ENCODE assay signal across 19 cellular contexts in genomic region chr6:1377526-1378223, GRCh38. TPM values are rescaled to one million over a fixed set of nuclear protein-coding genes. Genes with fewer than 3 reads are reported as not detected.
DNase-seq lines count a peak whose midpoint lies in the region; ATAC-seq and TF ChIP-seq lines count a peak whose summit lies in the region.
"Had no signal": no experiment of that assay in that cellular context is flagged by ENCODE, and none has a peak within 500 bp of the region (broad histone marks: within the 10 kb centered on the region; RNA-seq: fewer than 3 reads in every experiment).

No MANE protein-coding gene starts in this region.

- TF ChIP-seq CTCF in Caco-2 (IDR thresholded peaks at IDR 0.05; ENCODE audit: insufficient read depth in 1 of 2, low read depth in 1 of 2, low read length in 1 of 2, severe bottlenecking in 1 of 2, unreplicated experiment in 1 of 2) (no peak), H9 (conservative IDR thresholded peaks at IDR 0.05) (no peak), glutamatergic neuron (IDR thresholded peaks at IDR 0.05; ENCODE audit: partially characterized antibody, unreplicated experiment) (no peak)

- H2BK5ac ChIP-seq in H9 (ENCODE audit: insufficient read length, low read length): no peak overlapping the region
- H2BK5ac ChIP-seq in trophoblast cell (ENCODE audit: low read depth, low read length, poor library complexity): no peak overlapping the region

- WGBS in H9 (ENCODE audit: extremely low coverage, insufficient read length, low lambda C conversion rate): 100% methylated on average over 2 of the region's 21 CpGs
- WGBS in trophoblast cell (ENCODE audit: extremely low coverage, insufficient coverage, insufficient read length): 100% methylated on average over 2 of the region's 21 CpGs

- H3K14ac ChIP-seq in H9 (ENCODE audit: insufficient read depth, low read length): no peak overlapping the region
- H3K14ac ChIP-seq in trophoblast cell (ENCODE audit: low read length): no peak overlapping the region

- H3K4me3 ChIP-seq in Caco-2 (ENCODE audit: low read depth, low read length) (peak overlapping the region; percentile 22; the same call in 1 of the 2 replicates), trophoblast cell (ENCODE audit: low read depth, low read length) (no peak overlapping the region)
- H3K4me3 ChIP-seq: BLaER1, colonic mucosa, right atrium auricular region, SJCRH30 had no signal

- no peak overlapping the region for H3K56ac ChIP-seq in H9 (ENCODE audit: insufficient read length, low read depth, low read length)

- H3K23ac ChIP-seq in H9 (ENCODE audit: insufficient read length, low read depth, low read length): no peak overlapping the region
- H3K23ac ChIP-seq in trophoblast cell (ENCODE audit: low read length): no peak overlapping the region

- H2BK20ac ChIP-seq in H9 (ENCODE audit: low read depth, low read length, poor library complexity, severe bottlenecking): no peak overlapping the region

- H3K27me3 ChIP-seq in Caco-2 (replicated peaks; ENCODE audit: control insufficient read depth, insufficient read depth, low read length): peaks cover 7% of the 10 kb centered on the region
- H3K27me3 ChIP-seq in H9 (ENCODE audit: insufficient read depth, low read length): peaks cover 61% of the 10 kb centered on the region
- peaks cover 56% of the 10 kb centered on the region for H3K27me3 ChIP-seq in trophoblast cell (ENCODE audit: insufficient read depth, low read length)
- H3K27me3 ChIP-seq: SJCRH30 had no signal

- H4K5ac ChIP-seq in H9 (ENCODE audit: insufficient read length, low read depth, low read length): no peak overlapping the region

- no peak overlapping the region for H3K18ac ChIP-seq in H9 (ENCODE audit: insufficient read length, low read depth, low read length)
- no peak overlapping the region for H3K18ac ChIP-seq in trophoblast cell (ENCODE audit: low read length)

- peak overlapping the region; percentile 50 for H3K4me3 Mint-ChIP-seq in Caco-2 (ENCODE audit: unreplicated experiment)
- H3K4me3 Mint-ChIP-seq in H9: peak overlapping the region in 1 of 2 experiments; percentile 32; a peak in 1 of 5 replicates
- peak overlapping the region; percentile 40 for H3K4me3 Mint-ChIP-seq in glutamatergic neuron (ENCODE audit: unreplicated experiment)

- DNase-seq in Caco-2 (no peak), H9 (no peak), glutamatergic neuron (no peak), trophoblast cell (no peak)
- DNase-seq: activated CD4-positive, alpha-beta T cell treated with anti-CD3 and anti-CD28 coated beads, Interleukin-2, amount 50 U/mL, for 4 hours; activated effector memory CD4-positive, alpha-beta T cell treated with Interleukin-2 at 50 U/mL for 16 hours; colonic mucosa; heart right ventricle; left colon; NCI-H1694; NCI-H446 treated with DMSO at 0.1 percent for 48 hours; SJCRH30; stimulated activated CD4-positive, alpha-beta T cell treated with anti-CD3 and anti-CD28 coated beads, Interleukin-1b, Interleukin-23, amount 100 ng/mL, for 48 hours had no signal

- intact Hi-C loops in Caco-2 (cut with micrococcal nuclease; ENCODE audit: unreplicated experiment): no loop called here

- H3K4me1 ChIP-seq in Caco-2 (peaks cover 17% of the 10 kb centered on the region), H9 (ENCODE audit: insufficient read depth, low read length) (no peaks in the 10 kb centered on the region), trophoblast cell (ENCODE audit: control insufficient read depth in 1 of 2, insufficient read depth in 2 of 2, low read length in 2 of 2) (peaks cover 3% of the 10 kb centered on the region in 2 experiments)
- H3K4me1 ChIP-seq: SJCRH30 had no signal

- H2BK12ac ChIP-seq in H9 (ENCODE audit: insufficient read length, low read depth, low read length): no peak overlapping the region
- no peak overlapping the region for H2BK12ac ChIP-seq in trophoblast cell (ENCODE audit: low read length)

- no peak overlapping the region for H3T11ph ChIP-seq in H9 (ENCODE audit: low read length)

- no peak overlapping the region for H2AFZ ChIP-seq in H9 (ENCODE audit: low read length)
- H2AFZ ChIP-seq in trophoblast cell (ENCODE audit: insufficient read depth, low read length, poor library complexity): no peak overlapping the region

- H3K9me3 ChIP-seq in Caco-2: no peaks in the 10 kb centered on the region
- no peaks in the 10 kb centered on the region for H3K9me3 ChIP-seq in H9 (ENCODE audit: control insufficient read depth, low read depth, low read length)
- peaks cover 9% of the 10 kb centered on the region for H3K9me3 ChIP-seq in trophoblast cell (ENCODE audit: insufficient read depth, low read depth, low read length)
- H3K9me3 ChIP-seq: colonic mucosa, right atrium auricular region, SJCRH30 had no signal

- H3K36me3 Mint-ChIP-seq in Caco-2 (ENCODE audit: insufficient read depth, unreplicated experiment) (no peaks in the 10 kb centered on the region), H9 (ENCODE audit: insufficient read depth in 1 of 3, low read depth in 3 of 3) (no peaks in the 10 kb centered on the region), glutamatergic neuron (ENCODE audit: unreplicated experiment) (peaks cover 4% of the 10 kb centered on the region)

- no peaks in the 10 kb centered on the region for H3K4me1 Mint-ChIP-seq in Caco-2 (ENCODE audit: low read depth, unreplicated experiment)
- H3K4me1 Mint-ChIP-seq in H9: peaks cover 13 to 17% of the 10 kb centered on the region in 2 experiments
- H3K4me1 Mint-ChIP-seq in glutamatergic neuron (ENCODE audit: low read depth, unreplicated experiment): peaks cover 2% of the 10 kb centered on the region

- H3K79me2 ChIP-seq in H9 (ENCODE audit: insufficient read depth, low read length) (no peaks in the 10 kb centered on the region), trophoblast cell (ENCODE audit: control insufficient read depth, insufficient read depth, low read length, poor library complexity) (no peaks in the 10 kb centered on the region)

- H3K23me2 ChIP-seq in H9 (ENCODE audit: insufficient read length, low read depth, low read length, poor library complexity, severe bottlenecking): peaks cover 5% of the 10 kb centered on the region

- H4K12ac ChIP-seq in trophoblast cell (ENCODE audit: low read depth, low read length): no peak overlapping the region

- H3K27ac Mint-ChIP-seq in Caco-2 (ENCODE audit: unreplicated experiment): no peak overlapping the region
- H3K27ac Mint-ChIP-seq in H9: no peak overlapping the region
- no peak overlapping the region for H3K27ac Mint-ChIP-seq in glutamatergic neuron (ENCODE audit: unreplicated experiment)

- H3K27ac ChIP-seq in H9 (ENCODE audit: insufficient read length, low read depth, low read length): no peak overlapping the region
- no peak overlapping the region for H3K27ac ChIP-seq in trophoblast cell (ENCODE audit: low read depth, low read length)
- H3K27ac ChIP-seq: BLaER1, colonic mucosa, heart right ventricle, right atrium auricular region, SJCRH30 had no signal

- H4K20me1 ChIP-seq in H9 (ENCODE audit: control insufficient read depth, insufficient read depth, insufficient read length): no peaks in the 10 kb centered on the region

- H2AK5ac ChIP-seq in H9 (ENCODE audit: insufficient read length, low read length): no peak overlapping the region
- no peak overlapping the region for H2AK5ac ChIP-seq in trophoblast cell (ENCODE audit: low read length)

- POLR2A ChIA-PET in Caco-2 (lab: Charles Lee): no interaction called here

- H3K27me3 Mint-ChIP-seq in Caco-2 (ENCODE audit: insufficient read depth, unreplicated experiment) (peaks cover 45% of the 10 kb centered on the region), H9 (ENCODE audit: low read depth) (peaks cover 97% of the 10 kb centered on the region), glutamatergic neuron (ENCODE audit: unreplicated experiment) (peaks cover 28% of the 10 kb centered on the region)

- ATAC-seq in GM19328 (IDR thresholded peaks at IDR 0.05; ENCODE audit: unreplicated experiment): no peak
- no peak for ATAC-seq in HG03108 (IDR thresholded peaks at IDR 0.05; ENCODE audit: unreplicated experiment)
- no peak for ATAC-seq in GM19324 (IDR thresholded peaks at IDR 0.05; ENCODE audit: low FRiP score, unreplicated experiment)
- ATAC-seq: heart right ventricle had no signal

- H2BK120ac ChIP-seq in H9 (ENCODE audit: low read depth, low read length, poor library complexity, severe bottlenecking): no peak overlapping the region
- no peak overlapping the region for H2BK120ac ChIP-seq in trophoblast cell (ENCODE audit: insufficient read depth, low read length, poor library complexity)

- H3K9me3 Mint-ChIP-seq in Caco-2 (ENCODE audit: unreplicated experiment) (no peaks in the 10 kb centered on the region), H9 (peaks cover 0 to 5% of the 10 kb centered on the region in 2 experiments; a peak in 2 of 5 replicates), glutamatergic neuron (ENCODE audit: unreplicated experiment) (peaks cover 13% of the 10 kb centered on the region)

- no peak overlapping the region for H3K9ac ChIP-seq in H9 (ENCODE audit: extremely low read depth, insufficient read length, low read length)
- H3K9ac ChIP-seq in trophoblast cell (ENCODE audit: low read length): no peak overlapping the region
- H3K9ac ChIP-seq: BLaER1 had no signal

- H2BK15ac ChIP-seq in H9 (ENCODE audit: low read depth, low read length): no peak overlapping the region

- no TSS peak for BruUV-seq in Caco-2 (replicated peaks; lab: Mats Ljungman, UMichigan)

- H4K91ac ChIP-seq in H9 (ENCODE audit: insufficient read length, low read depth, low read length) (no peak overlapping the region), trophoblast cell (ENCODE audit: low read depth, low read length) (no peak overlapping the region)

- H3K79me1 ChIP-seq in H9 (ENCODE audit: insufficient read depth, low read depth, low read length, poor library complexity, severe bottlenecking) (no peaks in the 10 kb centered on the region), trophoblast cell (ENCODE audit: low read length) (no peaks in the 10 kb centered on the region)

- H4K8ac ChIP-seq in H9 (replicated peaks; ENCODE audit: insufficient read length, low read depth, low read length): no peak overlapping the region
- no peak overlapping the region for H4K8ac ChIP-seq in trophoblast cell (ENCODE audit: low read depth, low read length)

- no peaks in the 10 kb centered on the region for H3K36me3 ChIP-seq in Caco-2 (ENCODE audit: control insufficient read depth, insufficient read depth, low read length)
- no peaks in the 10 kb centered on the region for H3K36me3 ChIP-seq in trophoblast cell (ENCODE audit: control insufficient read depth in 1 of 2, insufficient read depth in 2 of 2, low read length in 2 of 2)
- H3K36me3 ChIP-seq: BLaER1, colonic mucosa, heart right ventricle, right atrium auricular region, SJCRH30 had no signal

- no peak overlapping the region for H3K4ac ChIP-seq in H9 (ENCODE audit: low read depth, low read length)
- H3K4ac ChIP-seq in trophoblast cell (ENCODE audit: low read depth, low read length): no peak overlapping the region

- H3K4me2 ChIP-seq in H9 (ENCODE audit: insufficient read depth, insufficient read length, low read length) (peak overlapping the region; percentile 23), trophoblast cell (ENCODE audit: low read length) (peak overlapping the region; percentile 7)
- H3K4me2 ChIP-seq: BLaER1 had no signal

- CTCF ChIA-PET in Caco-2 (lab: Charles Lee): interaction anchor here (1.3 kb wide), 1 partner anchor 465 kb away, joined by 3 read pairs; no protein-coding TSS in a partner anchor

RNA-seq across cellular contexts. Expression of gene FOXF2, which starts 11.7 kb away (rescaled TPM):
- total RNA-seq in Caco-2 (2022) (0.79 and 0.88 TPM in 2 replicates), H9 (2021) (not detected in 2 replicates), glutamatergic neuron (ENCODE audit: unreplicated experiment) (0.71 TPM)
- polyA plus RNA-seq in trophoblast cell (2013): 1.0 and 1.1 TPM in 2 replicates
- total RNA-seq: epithelial cell of proximal tubule had no signal
